In genomic region chr22:25966448-25966913, GRCh38 we compare ENCODE assay signal across 16 cellular contexts.
A peak's percentile ranks its signal among the peaks of the same experiment; 100 is the strongest.
DNase-seq lines count a peak whose midpoint lies in the region; ATAC-seq and TF ChIP-seq lines count a peak whose summit lies in the region.
"Had no signal": no experiment of that assay in that cellular context is flagged by ENCODE, and none has a peak within 500 bp of the region (broad histone marks: within the 10 kb centered on the region; RNA-seq: fewer than 3 reads in every experiment).

No MANE protein-coding gene starts in this region.

- no peak overlapping the region for H3K18ac ChIP-seq in neuronal stem cell (ENCODE audit: low read length)

- H2BK12ac ChIP-seq in neuronal stem cell (ENCODE audit: low read length), result no peak overlapping the region

- no peak overlapping the region for H2BK5ac ChIP-seq in neuronal stem cell (ENCODE audit: low read length)

- peak overlapping the region; percentile 38 for H3K27ac Mint-ChIP-seq in activated naive CD4-positive, alpha-beta T cell treated with anti-CD3 and anti-CD28 coated beads for 36 hours
- H3K27ac Mint-ChIP-seq: activated CD4-positive, alpha-beta memory T cell treated with anti-CD3 and anti-CD28 coated beads, Interleukin-2, amount 10 ng/mL, durations not matched to agents 7 days and 5 days had no signal

- H3K4me3 ChIP-seq in Jurkat, Clone E6-1 (ENCODE audit: low read length), result no peak overlapping the region
- H3K4me3 ChIP-seq in WERI-Rb-1 (ENCODE audit: low read depth, low read length) (peak overlapping the region; percentile 30), neuronal stem cell (ENCODE audit: low read length in 2 of 2) (no peak overlapping the region)
- H3K4me3 ChIP-seq: breast epithelium, PC-9, right atrium auricular region had no signal

- peaks cover 34% of the 10 kb centered on the region for H3K4me1 Mint-ChIP-seq in activated naive CD4-positive, alpha-beta T cell treated with anti-CD3 and anti-CD28 coated beads for 36 hours (ENCODE audit: low read depth)

- no peaks in the 10 kb centered on the region for H3K36me3 Mint-ChIP-seq in activated naive CD4-positive, alpha-beta T cell treated with anti-CD3 and anti-CD28 coated beads for 36 hours (ENCODE audit: low read depth)

- no peak overlapping the region for H3K14ac ChIP-seq in neuronal stem cell (ENCODE audit: low read length)

- no CpG with 5 or more reads among the region's 8 CpGs for WGBS in neuronal stem cell (ENCODE audit: extremely low coverage in 2 of 2, insufficient read length in 2 of 2, insufficient replicate concordance in 1 of 2), 2 donors

- H3K79me1 ChIP-seq in neuronal stem cell (ENCODE audit: low read depth, low read length), result no peaks in the 10 kb centered on the region

- CTCF ChIA-PET in activated naive CD4-positive, alpha-beta T cell treated with anti-CD3 and anti-CD28 coated beads for 36 hours (lab: Charles Lee), result no interaction called here

- H4K91ac ChIP-seq in neuronal stem cell (ENCODE audit: low read depth, low read length, poor library complexity), result no peak overlapping the region

- H3K4me3 Mint-ChIP-seq in activated naive CD4-positive, alpha-beta T cell treated with anti-CD3 and anti-CD28 coated beads for 36 hours, result no peak overlapping the region
- H3K4me3 Mint-ChIP-seq: activated CD4-positive, alpha-beta memory T cell treated with anti-CD3 and anti-CD28 coated beads, Interleukin-2, amount 10 ng/mL, durations not matched to agents 7 days and 5 days; neural crest cell had no signal

- H3K36me3 ChIP-seq in WERI-Rb-1 (no peaks in the 10 kb centered on the region), neuronal stem cell (replicated peaks in 1 of 2; ENCODE audit: control insufficient read depth in 2 of 2, insufficient read depth in 2 of 2, low read length in 2 of 2) (no peaks in the 10 kb centered on the region)
- H3K36me3 ChIP-seq: breast epithelium had no signal

- H3K4me1 ChIP-seq in neuronal stem cell (ENCODE audit: control insufficient read depth in 2 of 2, insufficient read depth in 1 of 2, low read depth in 1 of 2, low read length in 2 of 2), result peaks cover 0 to 13% of the 10 kb centered on the region in 2 donors
- H3K4me1 ChIP-seq: breast epithelium had no signal

- no peak overlapping the region for H3K4ac ChIP-seq in neuronal stem cell (ENCODE audit: low read length)

- intact Hi-C loops in activated naive CD4-positive, alpha-beta T cell treated with anti-CD3 and anti-CD28 coated beads for 36 hours (cut with micrococcal nuclease), result no loop called here

- H3K9me3 ChIP-seq in WERI-Rb-1 (ENCODE audit: severe bottlenecking), result no peaks in the 10 kb centered on the region
- no peaks in the 10 kb centered on the region for H3K9me3 ChIP-seq in neuronal stem cell (replicated peaks in 1 of 2; ENCODE audit: control insufficient read depth in 2 of 2, insufficient read depth in 1 of 2, low read depth in 1 of 2, low read length in 2 of 2)
- H3K9me3 ChIP-seq: right atrium auricular region had no signal

- no peak overlapping the region for H2BK120ac ChIP-seq in neuronal stem cell (ENCODE audit: low read depth, low read length)

- H3K27ac ChIP-seq in WERI-Rb-1 (peak overlapping the region; percentile 42), neuronal stem cell (replicated peaks; ENCODE audit: low read length) (peak overlapping the region; percentile 4)
- H3K27ac ChIP-seq: breast epithelium, PC-9, right atrium auricular region had no signal

- H3K23ac ChIP-seq in neuronal stem cell (ENCODE audit: low read depth, low read length, poor library complexity), result no peak overlapping the region

- DNase-seq in activated naive CD4-positive, alpha-beta T cell treated with anti-CD3 and anti-CD28 coated beads for 36 hours, result peak; percentile 36
- DNase-seq in activated naive CD4-positive, alpha-beta T cell (lab: John Stamatoyannopoulos, UW), result no peak
- peak; percentile 68 for DNase-seq in Jurkat, Clone E6-1 (ENCODE audit: low read depth, low spot score)
- DNase-seq in WERI-Rb-1 (peak; percentile 37), neuronal stem cell (ENCODE audit: low spot score) (no peak), NCI-H187 treated with DMSO at 0.1 percent for 48 hours (lab: John Stamatoyannopoulos, UW) (no peak)
- DNase-seq: activated CD4-positive, alpha-beta memory T cell treated with anti-CD3 and anti-CD28 coated beads, Interleukin-2, amount 10 ng/mL, durations not matched to agents 7 days and 5 days; activated gamma-delta T cell; AML-193; NCI-H226; PC-9; substantia nigra had no signal

- no peak overlapping the region for H2BK15ac ChIP-seq in neuronal stem cell (ENCODE audit: low read length)

- H2AFZ ChIP-seq in neuronal stem cell (ENCODE audit: low read length), result no peak overlapping the region
- H2AFZ ChIP-seq: PC-9 had no signal

- H4K8ac ChIP-seq in neuronal stem cell (ENCODE audit: low read depth, low read length), result no peak overlapping the region

- ATAC-seq in GM21619 (IDR thresholded peaks at IDR 0.05; ENCODE audit: unreplicated experiment), result no peak

- no peak for TF ChIP-seq CTCF in WERI-Rb-1 (IDR thresholded peaks at IDR 0.05; ENCODE audit: low read depth, low read length)

- H3K27me3 Mint-ChIP-seq in activated naive CD4-positive, alpha-beta T cell treated with anti-CD3 and anti-CD28 coated beads for 36 hours (ENCODE audit: low read depth), result no peaks in the 10 kb centered on the region

- H3K9ac ChIP-seq in neuronal stem cell (ENCODE audit: low read depth, low read length, poor library complexity), result no peak overlapping the region

- H3K27me3 ChIP-seq in WERI-Rb-1 (ENCODE audit: insufficient read depth, low read depth, severe bottlenecking), result no peaks in the 10 kb centered on the region
- H3K27me3 ChIP-seq in neuronal stem cell (ENCODE audit: control insufficient read depth in 3 of 3, insufficient read depth in 3 of 3, low read depth in 1 of 3, low read length in 3 of 3), result peaks cover 0 to 14% (median 0%) of the 10 kb centered on the region in 3 experiments
- H3K27me3 ChIP-seq: right atrium auricular region had no signal

- H2AK5ac ChIP-seq in neuronal stem cell (ENCODE audit: low read depth, low read length), result no peak overlapping the region

- H3K4me2 ChIP-seq in neuronal stem cell (ENCODE audit: insufficient read depth, low read length, poor library complexity, severe bottlenecking), result no peak overlapping the region
- H3K4me2 ChIP-seq: PC-9 had no signal

- peaks cover 8% of the 10 kb centered on the region for H3K9me3 Mint-ChIP-seq in activated naive CD4-positive, alpha-beta T cell treated with anti-CD3 and anti-CD28 coated beads for 36 hours
- H3K9me3 Mint-ChIP-seq: activated CD4-positive, alpha-beta memory T cell treated with anti-CD3 and anti-CD28 coated beads, Interleukin-2, amount 10 ng/mL, durations not matched to agents 7 days and 5 days; neural crest cell had no signal

Comparison
In these comparisons a context has a peak if more than half of its experiments do, and no peak if none do; other contexts are left out.
1. DNase-seq: peak in activated naive CD4-positive, alpha-beta T cell treated with anti-CD3 and anti-CD28 coated beads for 36 hours (single experiment), Jurkat, Clone E6-1 (single experiment) and WERI-Rb-1 (single experiment); none in activated naive CD4-positive, alpha-beta T cell (0 of 4), neuronal stem cell (single experiment) and NCI-H187 treated with DMSO at 0.1 percent for 48 hours (single experiment).